In the genomic region with DNA sequence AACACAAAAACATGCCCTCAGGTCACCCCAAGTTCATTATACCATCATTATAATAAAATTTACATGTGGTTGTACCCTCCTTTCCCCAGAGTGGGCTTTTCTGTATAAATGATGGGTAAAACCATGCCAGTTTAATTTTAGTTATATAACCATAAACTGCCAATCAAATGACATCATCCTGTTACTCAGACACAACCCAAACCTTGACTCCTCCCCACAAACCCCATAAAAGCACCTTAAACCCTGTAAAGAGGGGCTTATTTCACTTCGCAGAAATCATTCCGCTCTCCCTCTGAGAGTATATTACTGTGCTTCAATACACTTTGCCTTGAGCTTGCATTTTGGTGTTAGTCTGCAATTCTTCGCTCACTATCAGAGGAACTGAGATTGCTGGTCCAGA, we compare ENCODE assay signal across 29 cellular contexts. TPM values are rescaled to one million over a fixed set of nuclear protein-coding genes. Genes with fewer than 3 reads are reported as not detected.
DNase-seq lines count a peak whose midpoint lies in the region; ATAC-seq and TF ChIP-seq lines count a peak whose summit lies in the region.
"Had no signal": no experiment of that assay in that cellular context is flagged by ENCODE, and none has a peak within 500 bp of the region (broad histone marks: within the 10 kb centered on the region; RNA-seq: fewer than 3 reads in every experiment).

No MANE protein-coding gene starts in this region.

- no peaks in the 10 kb centered on the region for H3K79me2 ChIP-seq in mesendoderm (ENCODE audit: control insufficient read depth, insufficient read depth, low read length)

- H3K27me3 Mint-ChIP-seq in T-helper 1 cell treated with Interleukin-12 subunit alpha and Interleukin-12 subunit beta and Interleukin-4 antibody, amounts not matched to agents 30 μg/mL and 1 μg/mL, for 36 hours (ENCODE audit: low read depth), result peaks cover 3% of the 10 kb centered on the region
- no peaks in the 10 kb centered on the region for H3K27me3 Mint-ChIP-seq in CD8-positive, alpha-beta memory T cell
- no peaks in the 10 kb centered on the region for H3K27me3 Mint-ChIP-seq in activated naive CD8-positive, alpha-beta T cell treated with anti-CD3 and anti-CD28 coated beads, Interleukin-2, amount 10 ng/mL, durations not matched to agents 7 days and 5 days
- H3K27me3 Mint-ChIP-seq in activated T-helper 1 cell treated with anti-CD3 and anti-CD28 coated beads, Interleukin-12 subunit alpha, Interleukin-12 subunit beta, Interleukin-2, Interleukin-4 antibody, amounts not matched to agents 30 ng/mL and 10 ng/mL and 1 ng/mL, durations not matched to agents 14 hours and 24 hours and 36 hours (ENCODE audit: insufficient read depth), result peaks cover 2% of the 10 kb centered on the region

- POLR2A ChIA-PET in CD8-positive, alpha-beta memory T cell (lab: Charles Lee), result no interaction called here
- POLR2A ChIA-PET in activated naive CD8-positive, alpha-beta T cell treated with anti-CD3 and anti-CD28 coated beads, Interleukin-2, amount 10 ng/mL, durations not matched to agents 7 days and 5 days (lab: Charles Lee), result interaction anchor here (0.9 kb wide), 1 partner anchor 10 kb away, joined by 4 read pairs; no protein-coding TSS in a partner anchor

- no CpG with 5 or more reads among the region's 3 CpGs for WGBS in mesendoderm (ENCODE audit: extremely low coverage, insufficient coverage, low lambda C conversion rate)

- no peak for TF ChIP-seq CTCF in GM13977 (IDR thresholded peaks at IDR 0.05; ENCODE audit: extremely low read depth, insufficient read depth, missing control alignments)

- peak overlapping the region; percentile 34 for H3K27ac Mint-ChIP-seq in T-helper 1 cell treated with Interleukin-12 subunit alpha and Interleukin-12 subunit beta and Interleukin-4 antibody, amounts not matched to agents 30 μg/mL and 1 μg/mL, for 36 hours
- H3K27ac Mint-ChIP-seq in CD8-positive, alpha-beta memory T cell, result peak overlapping the region; percentile 71 to 99 (median 98)
- H3K27ac Mint-ChIP-seq in activated naive CD8-positive, alpha-beta T cell treated with anti-CD3 and anti-CD28 coated beads, Interleukin-2, amount 10 ng/mL, durations not matched to agents 7 days and 5 days, result peak overlapping the region; percentile 44
- H3K27ac Mint-ChIP-seq in activated T-helper 1 cell treated with anti-CD3 and anti-CD28 coated beads, Interleukin-12 subunit alpha, Interleukin-12 subunit beta, Interleukin-2, Interleukin-4 antibody, amounts not matched to agents 30 ng/mL and 10 ng/mL and 1 ng/mL, durations not matched to agents 14 hours and 24 hours and 36 hours, result no peak overlapping the region
- H3K27ac Mint-ChIP-seq: activated naive CD4-positive, alpha-beta T cell treated with anti-CD3 and anti-CD28 coated beads for 36 hours had no signal

- H3K27ac ChIP-seq in CD8-positive, alpha-beta memory T cell (ENCODE audit: low read depth, low read length), result peak overlapping the region; percentile 15
- H3K27ac ChIP-seq in mesendoderm (ENCODE audit: low read depth, low read length), result no peak overlapping the region
- H3K27ac ChIP-seq: 22Rv1, breast epithelium, gastrocnemius medialis, ovary, PC-9, testis had no signal

- peak; percentile 23 for ATAC-seq in activated naive CD8-positive, alpha-beta T cell treated with anti-CD3 and anti-CD28 coated beads, Interleukin-2, amount 10 ng/mL, durations not matched to agents 7 days and 5 days (ENCODE audit: low read depth)
- ATAC-seq: gastrocnemius medialis, SK-N-SH treated with all-trans-retinoic acid at 6 μM for 48 hours had no signal

- H3K36me3 ChIP-seq in CD8-positive, alpha-beta memory T cell (ENCODE audit: insufficient read depth, low read length), result no peaks in the 10 kb centered on the region
- no peaks in the 10 kb centered on the region for H3K36me3 ChIP-seq in mesendoderm (ENCODE audit: control insufficient read depth, insufficient read depth, low read length)
- H3K36me3 ChIP-seq: breast epithelium, gastrocnemius medialis, ovary had no signal

- H3K4me2 ChIP-seq in mesendoderm (ENCODE audit: low read length), result no peak overlapping the region
- H3K4me2 ChIP-seq: PC-9 had no signal

- peaks cover 42% of the 10 kb centered on the region for H3K4me1 ChIP-seq in CD8-positive, alpha-beta memory T cell (ENCODE audit: insufficient read depth, low read length)
- H3K4me1 ChIP-seq in mesendoderm (ENCODE audit: control insufficient read depth, low read depth, low read length), result peaks cover 15% of the 10 kb centered on the region
- H3K4me1 ChIP-seq: breast epithelium, testis had no signal

- H4K8ac ChIP-seq in mesendoderm (ENCODE audit: low read depth, low read length), result no peak overlapping the region

- intact Hi-C loops in activated T-helper 1 cell treated with anti-CD3 and anti-CD28 coated beads, Interleukin-12 subunit alpha, Interleukin-12 subunit beta, Interleukin-2, Interleukin-4 antibody, amounts not matched to agents 30 ng/mL and 10 ng/mL and 1 ng/mL, durations not matched to agents 14 hours and 24 hours and 36 hours (cut with micrococcal nuclease), result loop anchor here (1.0 to 10.0 kb wide), 2 partner anchors 9 to 319 kb away; a partner anchor contains a TSS

- DNase-seq in T-helper 1 cell, result no peak
- peak in 1 of 5 donors; percentile 73 for DNase-seq in CD8-positive, alpha-beta memory T cell
- DNase-seq in activated naive CD8-positive, alpha-beta T cell treated with anti-CD3 and anti-CD28 coated beads, Interleukin-2, amount 10 ng/mL, durations not matched to agents 7 days and 5 days, result no peak
- DNase-seq in mesendoderm, result peak; percentile 48
- no peak for DNase-seq in NCI-H1694 treated with DMSO at 0.1 percent for 48 hours (lab: John Stamatoyannopoulos, UW)
- no peak for DNase-seq in activated T-helper 1 cell treated with anti-CD3 and anti-CD28 coated beads, Interleukin-12 subunit alpha, Interleukin-12 subunit beta, Interleukin-2, Interleukin-4 antibody, amounts not matched to agents 30 ng/mL and 10 ng/mL and 1 ng/mL, durations not matched to agents 14 hours and 24 hours and 36 hours (ENCODE audit: low spot score)
- DNase-seq in GM13977 (ENCODE audit: low spot score), result no peak
- DNase-seq: activated naive CD4-positive, alpha-beta T cell treated with anti-CD3 and anti-CD28 coated beads for 36 hours; anterior cingulate cortex; gastrocnemius medialis; H9; NCI-H1417; NCI-H2081 treated with DMSO at 0.1 percent for 48 hours; NCI-H2227 treated with DMSO at 0.1 percent for 48 hours; NCI-H526 treated with DMSO at 0.1 percent for 48 hours; ovary; PC-9; testis had no signal

- no peak overlapping the region for H3K18ac ChIP-seq in mesendoderm (ENCODE audit: low read length)

- no peaks in the 10 kb centered on the region for H3K27me3 ChIP-seq in CD8-positive, alpha-beta memory T cell (ENCODE audit: insufficient read depth, low read length, poor library complexity, severe bottlenecking)
- no peaks in the 10 kb centered on the region for H3K27me3 ChIP-seq in mesendoderm (ENCODE audit: insufficient read depth, low read length, poor library complexity)
- H3K27me3 ChIP-seq: breast epithelium, gastrocnemius medialis, ovary, testis had no signal

- H3K23ac ChIP-seq in mesendoderm (ENCODE audit: low read length), result no peak overlapping the region

- H3K56ac ChIP-seq in mesendoderm (ENCODE audit: low read length), result no peak overlapping the region

- H3K4me3 Mint-ChIP-seq in T-helper 1 cell treated with Interleukin-12 subunit alpha and Interleukin-12 subunit beta and Interleukin-4 antibody, amounts not matched to agents 30 μg/mL and 1 μg/mL, for 36 hours, result no peak overlapping the region
- H3K4me3 Mint-ChIP-seq in CD8-positive, alpha-beta memory T cell, result peak overlapping the region in 5 of 7 donors; percentile 33 to 99 (median 62)
- H3K4me3 Mint-ChIP-seq in activated naive CD8-positive, alpha-beta T cell treated with anti-CD3 and anti-CD28 coated beads, Interleukin-2, amount 10 ng/mL, durations not matched to agents 7 days and 5 days, result peak overlapping the region; percentile 15
- H3K4me3 Mint-ChIP-seq in activated T-helper 1 cell treated with anti-CD3 and anti-CD28 coated beads, Interleukin-12 subunit alpha, Interleukin-12 subunit beta, Interleukin-2, Interleukin-4 antibody, amounts not matched to agents 30 ng/mL and 10 ng/mL and 1 ng/mL, durations not matched to agents 14 hours and 24 hours and 36 hours, result no peak overlapping the region
- H3K4me3 Mint-ChIP-seq: activated naive CD4-positive, alpha-beta T cell treated with anti-CD3 and anti-CD28 coated beads for 36 hours; H9; neural crest cell had no signal

- H2BK120ac ChIP-seq in mesendoderm (ENCODE audit: low read depth, low read length), result no peak overlapping the region

- no peak overlapping the region for H4K5ac ChIP-seq in mesendoderm (ENCODE audit: low read length)

- H2BK15ac ChIP-seq in mesendoderm (replicated peaks; ENCODE audit: low read depth), result no peak overlapping the region

- peak overlapping the region; percentile 20 for H3K4ac ChIP-seq in mesendoderm (ENCODE audit: low read depth, low read length)

- H3K4me3 ChIP-seq in CD8-positive, alpha-beta memory T cell (ENCODE audit: low read length), result no peak overlapping the region
- H3K4me3 ChIP-seq in mesendoderm (ENCODE audit: low read length), result no peak overlapping the region
- H3K4me3 ChIP-seq: breast epithelium, gastrocnemius medialis, lung, ovary, PC-9, skin epidermis, testis had no signal

- no peaks in the 10 kb centered on the region for H3K79me1 ChIP-seq in mesendoderm (ENCODE audit: low read length)

- H3K9me3 ChIP-seq in CD8-positive, alpha-beta memory T cell (ENCODE audit: low read length), result no peaks in the 10 kb centered on the region
- H3K9me3 ChIP-seq: breast epithelium, gastrocnemius medialis, ovary, testis had no signal

- CTCF ChIA-PET in CD8-positive, alpha-beta memory T cell (lab: Charles Lee), result interaction anchor here (1.9 to 5.2 kb wide), 2 partner anchors 13 to 25 kb away, joined by 5 to 38 read pairs; no protein-coding TSS in a partner anchor

- peaks cover 59% of the 10 kb centered on the region for H3K4me1 Mint-ChIP-seq in T-helper 1 cell treated with Interleukin-12 subunit alpha and Interleukin-12 subunit beta and Interleukin-4 antibody, amounts not matched to agents 30 μg/mL and 1 μg/mL, for 36 hours (ENCODE audit: low read depth)
- peaks cover 64 to 72% (median 67%) of the 10 kb centered on the region in 3 donors for H3K4me1 Mint-ChIP-seq in CD8-positive, alpha-beta memory T cell
- peaks cover 58% of the 10 kb centered on the region for H3K4me1 Mint-ChIP-seq in activated naive CD8-positive, alpha-beta T cell treated with anti-CD3 and anti-CD28 coated beads, Interleukin-2, amount 10 ng/mL, durations not matched to agents 7 days and 5 days
- peaks cover 64% of the 10 kb centered on the region for H3K4me1 Mint-ChIP-seq in activated T-helper 1 cell treated with anti-CD3 and anti-CD28 coated beads, Interleukin-12 subunit alpha, Interleukin-12 subunit beta, Interleukin-2, Interleukin-4 antibody, amounts not matched to agents 30 ng/mL and 10 ng/mL and 1 ng/mL, durations not matched to agents 14 hours and 24 hours and 36 hours (ENCODE audit: low read depth)
- H3K4me1 Mint-ChIP-seq: neural crest cell had no signal

- H2AK5ac ChIP-seq in mesendoderm (ENCODE audit: low read length), result peak overlapping the region; percentile 21

- no peaks in the 10 kb centered on the region for H3K36me3 Mint-ChIP-seq in T-helper 1 cell treated with Interleukin-12 subunit alpha and Interleukin-12 subunit beta and Interleukin-4 antibody, amounts not matched to agents 30 μg/mL and 1 μg/mL, for 36 hours (ENCODE audit: low read depth)
- no peaks in the 10 kb centered on the region for H3K36me3 Mint-ChIP-seq in CD8-positive, alpha-beta memory T cell
- H3K36me3 Mint-ChIP-seq in activated naive CD8-positive, alpha-beta T cell treated with anti-CD3 and anti-CD28 coated beads, Interleukin-2, amount 10 ng/mL, durations not matched to agents 7 days and 5 days, result peaks cover 4% of the 10 kb centered on the region
- H3K36me3 Mint-ChIP-seq in activated T-helper 1 cell treated with anti-CD3 and anti-CD28 coated beads, Interleukin-12 subunit alpha, Interleukin-12 subunit beta, Interleukin-2, Interleukin-4 antibody, amounts not matched to agents 30 ng/mL and 10 ng/mL and 1 ng/mL, durations not matched to agents 14 hours and 24 hours and 36 hours (ENCODE audit: low read depth), result no peaks in the 10 kb centered on the region
- H3K36me3 Mint-ChIP-seq: CD4-positive, CD25-positive, alpha-beta regulatory T cell had no signal

- in situ Hi-C loops in GM13977 (cut with MboI; ENCODE audit: low pct_unique_long_range_greater_than_20kb, low sequenced_read_pairs, unreplicated experiment), result no loop called here

- no peak overlapping the region for H3K9ac ChIP-seq in mesendoderm (ENCODE audit: low read length)

- H3K9me3 Mint-ChIP-seq in T-helper 1 cell treated with Interleukin-12 subunit alpha and Interleukin-12 subunit beta and Interleukin-4 antibody, amounts not matched to agents 30 μg/mL and 1 μg/mL, for 36 hours, result no peaks in the 10 kb centered on the region
- no peaks in the 10 kb centered on the region for H3K9me3 Mint-ChIP-seq in CD8-positive, alpha-beta memory T cell
- H3K9me3 Mint-ChIP-seq in activated naive CD8-positive, alpha-beta T cell treated with anti-CD3 and anti-CD28 coated beads, Interleukin-2, amount 10 ng/mL, durations not matched to agents 7 days and 5 days, result peaks cover 2% of the 10 kb centered on the region
- H3K9me3 Mint-ChIP-seq in activated T-helper 1 cell treated with anti-CD3 and anti-CD28 coated beads, Interleukin-12 subunit alpha, Interleukin-12 subunit beta, Interleukin-2, Interleukin-4 antibody, amounts not matched to agents 30 ng/mL and 10 ng/mL and 1 ng/mL, durations not matched to agents 14 hours and 24 hours and 36 hours, result peaks cover 5% of the 10 kb centered on the region

- H2BK5ac ChIP-seq in mesendoderm (ENCODE audit: low read length), result no peak overlapping the region

RNA-seq across cellular contexts. Expression of a gene that starts 5.5 kb away (rescaled TPM):
- total RNA-seq in CD8-positive, alpha-beta memory T cell, result 10 to 100 TPM; 43.1 to 48.3 TPM
- polyA plus RNA-seq in CD8-positive, alpha-beta memory T cell, result 102 TPM
- total RNA-seq in activated naive CD8-positive, alpha-beta T cell treated with anti-CD3 and anti-CD28 coated beads, Interleukin-2, amount 10 ng/mL, durations not matched to agents 7 days and 5 days, result 100 to 1,000 TPM; 146 to 159 TPM
- polyA plus RNA-seq in mesendoderm (2013, experiment 1 of 2), result 0.74 TPM
- 0.66 TPM for polyA plus RNA-seq in mesendoderm (2013, experiment 2 of 2)
- total RNA-seq in activated T-helper 1 cell treated with anti-CD3 and anti-CD28 coated beads, Interleukin-12 subunit alpha, Interleukin-12 subunit beta, Interleukin-2, Interleukin-4 antibody, amounts not matched to agents 30 ng/mL and 10 ng/mL and 1 ng/mL, durations not matched to agents 14 hours and 24 hours and 36 hours, result 52.4 and 53.5 TPM in 2 replicates
- total RNA-seq: H9, neural crest cell had no signal

RNA-seq across cellular contexts. Expression of a gene that starts 35.5 kb away (rescaled TPM):
- under 1 TPM; 0.42 to 0.46 TPM for total RNA-seq in CD8-positive, alpha-beta memory T cell
- polyA plus RNA-seq in CD8-positive, alpha-beta memory T cell, result not detected
- total RNA-seq in activated naive CD8-positive, alpha-beta T cell treated with anti-CD3 and anti-CD28 coated beads, Interleukin-2, amount 10 ng/mL, durations not matched to agents 7 days and 5 days, result 1 to 10 TPM; 5.7 to 6.5 TPM
- polyA plus RNA-seq in mesendoderm (2013, experiment 1 of 2), result 0.01 TPM
- polyA plus RNA-seq in mesendoderm (2013, experiment 2 of 2), result 0.01 TPM
- total RNA-seq in activated T-helper 1 cell treated with anti-CD3 and anti-CD28 coated beads, Interleukin-12 subunit alpha, Interleukin-12 subunit beta, Interleukin-2, Interleukin-4 antibody, amounts not matched to agents 30 ng/mL and 10 ng/mL and 1 ng/mL, durations not matched to agents 14 hours and 24 hours and 36 hours, result 0.18 TPM in 1 of 2 replicates, not detected in the other
- total RNA-seq: CD4-positive, CD25-positive, alpha-beta regulatory T cell; Daoy; H9; kidney epithelial cell; neural crest cell; PC-9; renal cortical epithelial cell had no signal
- polyA plus RNA-seq: CD4-positive, CD25-positive, alpha-beta regulatory T cell had no signal

Comparison
In these comparisons a context has a peak if more than half of its experiments do, and no peak if none do; other contexts are left out.
1. H3K4me3 Mint-ChIP-seq: peak in CD8-positive, alpha-beta memory T cell (5 of 7) and activated naive CD8-positive, alpha-beta T cell treated with anti-CD3 and anti-CD28 coated beads, Interleukin-2, amount 10 ng/mL, durations not matched to agents 7 days and 5 days (single experiment); none in T-helper 1 cell treated with Interleukin-12 subunit alpha and Interleukin-12 subunit beta and Interleukin-4 antibody, amounts not matched to agents 30 μg/mL and 1 μg/mL, for 36 hours (single experiment) and activated T-helper 1 cell treated with anti-CD3 and anti-CD28 coated beads, Interleukin-12 subunit alpha, Interleukin-12 subunit beta, Interleukin-2, Interleukin-4 antibody, amounts not matched to agents 30 ng/mL and 10 ng/mL and 1 ng/mL, durations not matched to agents 14 hours and 24 hours and 36 hours (single experiment).